ENCODE assay signal across 1 cellular context in the genomic region with DNA sequence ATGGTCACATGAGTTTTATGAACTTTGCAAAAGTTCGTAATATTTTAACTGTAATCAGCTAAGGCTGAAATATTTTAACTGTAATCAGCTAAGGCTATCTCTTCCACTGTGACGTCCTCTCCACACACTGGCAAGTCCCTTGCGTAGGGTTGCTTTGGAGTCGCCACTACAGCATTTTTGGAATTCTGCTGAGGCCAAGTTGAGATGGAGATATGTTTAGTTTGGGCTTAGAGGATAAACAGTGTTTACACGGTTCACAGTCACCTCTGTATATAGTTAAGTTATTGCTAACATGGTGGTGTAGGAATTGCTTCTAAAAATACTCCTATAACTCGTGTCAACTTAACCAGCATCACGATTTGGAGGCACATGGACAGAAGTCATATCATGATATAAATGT.
TF ChIP-seq lines count a peak whose summit lies in the region.

No MANE protein-coding gene starts in this region.

TF ChIP-seq in GM23338, 12 proteins besides CTCF, POLR2A, EP300 and RAD21 (continued from another document):
- TF ChIP-seq, protein P1, sequence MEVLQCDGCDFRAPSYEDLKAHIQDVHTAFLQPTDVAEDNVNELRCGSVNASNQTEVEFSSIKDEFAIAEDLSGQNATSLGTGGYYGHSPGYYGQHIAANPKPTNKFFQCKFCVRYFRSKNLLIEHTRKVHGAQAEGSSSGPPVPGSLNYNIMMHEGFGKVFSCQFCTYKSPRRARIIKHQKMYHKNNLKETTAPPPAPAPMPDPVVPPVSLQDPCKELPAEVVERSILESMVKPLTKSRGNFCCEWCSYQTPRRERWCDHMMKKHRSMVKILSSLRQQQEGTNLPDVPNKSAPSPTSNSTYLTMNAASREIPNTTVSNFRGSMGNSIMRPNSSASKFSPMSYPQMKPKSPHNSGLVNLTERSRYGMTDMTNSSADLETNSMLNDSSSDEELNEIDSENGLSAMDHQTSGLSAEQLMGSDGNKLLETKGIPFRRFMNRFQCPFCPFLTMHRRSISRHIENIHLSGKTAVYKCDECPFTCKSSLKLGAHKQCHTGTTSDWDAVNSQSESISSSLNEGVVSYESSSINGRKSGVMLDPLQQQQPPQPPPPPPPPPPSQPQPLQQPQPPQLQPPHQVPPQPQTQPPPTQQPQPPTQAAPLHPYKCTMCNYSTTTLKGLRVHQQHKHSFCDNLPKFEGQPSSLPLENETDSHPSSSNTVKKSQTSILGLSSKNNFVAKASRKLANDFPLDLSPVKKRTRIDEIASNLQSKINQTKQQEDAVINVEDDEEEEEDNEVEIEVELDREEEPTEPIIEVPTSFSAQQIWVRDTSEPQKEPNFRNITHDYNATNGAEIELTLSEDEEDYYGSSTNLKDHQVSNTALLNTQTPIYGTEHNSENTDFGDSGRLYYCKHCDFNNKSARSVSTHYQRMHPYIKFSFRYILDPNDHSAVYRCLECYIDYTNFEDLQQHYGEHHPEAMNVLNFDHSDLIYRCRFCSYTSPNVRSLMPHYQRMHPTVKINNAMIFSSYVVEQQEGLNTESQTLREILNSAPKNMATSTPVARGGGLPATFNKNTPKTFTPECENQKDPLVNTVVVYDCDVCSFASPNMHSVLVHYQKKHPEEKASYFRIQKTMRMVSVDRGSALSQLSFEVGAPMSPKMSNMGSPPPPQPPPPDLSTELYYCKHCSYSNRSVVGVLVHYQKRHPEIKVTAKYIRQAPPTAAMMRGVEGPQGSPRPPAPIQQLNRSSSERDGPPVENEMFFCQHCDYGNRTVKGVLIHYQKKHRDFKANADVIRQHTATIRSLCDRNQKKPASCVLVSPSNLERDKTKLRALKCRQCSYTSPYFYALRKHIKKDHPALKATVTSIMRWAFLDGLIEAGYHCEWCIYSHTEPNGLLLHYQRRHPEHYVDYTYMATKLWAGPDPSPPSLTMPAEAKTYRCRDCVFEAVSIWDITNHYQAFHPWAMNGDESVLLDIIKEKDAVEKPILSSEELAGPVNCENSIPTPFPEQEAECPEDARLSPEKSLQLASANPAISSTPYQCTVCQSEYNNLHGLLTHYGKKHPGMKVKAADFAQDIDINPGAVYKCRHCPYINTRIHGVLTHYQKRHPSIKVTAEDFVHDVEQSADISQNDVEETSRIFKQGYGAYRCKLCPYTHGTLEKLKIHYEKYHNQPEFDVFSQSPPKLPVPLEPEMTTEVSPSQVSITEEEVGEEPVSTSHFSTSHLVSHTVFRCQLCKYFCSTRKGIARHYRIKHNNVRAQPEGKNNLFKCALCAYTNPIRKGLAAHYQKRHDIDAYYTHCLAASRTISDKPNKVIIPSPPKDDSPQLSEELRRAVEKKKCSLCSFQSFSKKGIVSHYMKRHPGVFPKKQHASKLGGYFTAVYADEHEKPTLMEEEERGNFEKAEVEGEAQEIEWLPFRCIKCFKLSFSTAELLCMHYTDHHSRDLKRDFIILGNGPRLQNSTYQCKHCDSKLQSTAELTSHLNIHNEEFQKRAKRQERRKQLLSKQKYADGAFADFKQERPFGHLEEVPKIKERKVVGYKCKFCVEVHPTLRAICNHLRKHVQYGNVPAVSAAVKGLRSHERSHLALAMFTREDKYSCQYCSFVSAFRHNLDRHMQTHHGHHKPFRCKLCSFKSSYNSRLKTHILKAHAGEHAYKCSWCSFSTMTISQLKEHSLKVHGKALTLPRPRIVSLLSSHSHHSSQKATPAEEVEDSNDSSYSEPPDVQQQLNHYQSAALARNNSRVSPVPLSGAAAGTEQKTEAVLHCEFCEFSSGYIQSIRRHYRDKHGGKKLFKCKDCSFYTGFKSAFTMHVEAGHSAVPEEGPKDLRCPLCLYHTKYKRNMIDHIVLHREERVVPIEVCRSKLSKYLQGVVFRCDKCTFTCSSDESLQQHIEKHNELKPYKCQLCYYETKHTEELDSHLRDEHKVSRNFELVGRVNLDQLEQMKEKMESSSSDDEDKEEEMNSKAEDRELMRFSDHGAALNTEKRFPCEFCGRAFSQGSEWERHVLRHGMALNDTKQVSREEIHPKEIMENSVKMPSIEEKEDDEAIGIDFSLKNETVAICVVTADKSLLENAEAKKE (CRISPR knock-in tag; IDR thresholded peaks at IDR 0.05): no peak
- no peak for TF ChIP-seq ZNF331 (CRISPR knock-in tag; IDR thresholded peaks at IDR 0.05; ENCODE audit: low read depth)
- TF ChIP-seq, protein P2, sequence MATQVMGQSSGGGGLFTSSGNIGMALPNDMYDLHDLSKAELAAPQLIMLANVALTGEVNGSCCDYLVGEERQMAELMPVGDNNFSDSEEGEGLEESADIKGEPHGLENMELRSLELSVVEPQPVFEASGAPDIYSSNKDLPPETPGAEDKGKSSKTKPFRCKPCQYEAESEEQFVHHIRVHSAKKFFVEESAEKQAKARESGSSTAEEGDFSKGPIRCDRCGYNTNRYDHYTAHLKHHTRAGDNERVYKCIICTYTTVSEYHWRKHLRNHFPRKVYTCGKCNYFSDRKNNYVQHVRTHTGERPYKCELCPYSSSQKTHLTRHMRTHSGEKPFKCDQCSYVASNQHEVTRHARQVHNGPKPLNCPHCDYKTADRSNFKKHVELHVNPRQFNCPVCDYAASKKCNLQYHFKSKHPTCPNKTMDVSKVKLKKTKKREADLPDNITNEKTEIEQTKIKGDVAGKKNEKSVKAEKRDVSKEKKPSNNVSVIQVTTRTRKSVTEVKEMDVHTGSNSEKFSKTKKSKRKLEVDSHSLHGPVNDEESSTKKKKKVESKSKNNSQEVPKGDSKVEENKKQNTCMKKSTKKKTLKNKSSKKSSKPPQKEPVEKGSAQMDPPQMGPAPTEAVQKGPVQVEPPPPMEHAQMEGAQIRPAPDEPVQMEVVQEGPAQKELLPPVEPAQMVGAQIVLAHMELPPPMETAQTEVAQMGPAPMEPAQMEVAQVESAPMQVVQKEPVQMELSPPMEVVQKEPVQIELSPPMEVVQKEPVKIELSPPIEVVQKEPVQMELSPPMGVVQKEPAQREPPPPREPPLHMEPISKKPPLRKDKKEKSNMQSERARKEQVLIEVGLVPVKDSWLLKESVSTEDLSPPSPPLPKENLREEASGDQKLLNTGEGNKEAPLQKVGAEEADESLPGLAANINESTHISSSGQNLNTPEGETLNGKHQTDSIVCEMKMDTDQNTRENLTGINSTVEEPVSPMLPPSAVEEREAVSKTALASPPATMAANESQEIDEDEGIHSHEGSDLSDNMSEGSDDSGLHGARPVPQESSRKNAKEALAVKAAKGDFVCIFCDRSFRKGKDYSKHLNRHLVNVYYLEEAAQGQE (IDR thresholded peaks at IDR 0.05; ENCODE audit: unreplicated experiment): no peak
- TF ChIP-seq NANOG (IDR thresholded peaks at IDR 0.05; ENCODE audit: borderline replicate concordance): no peak
- TF ChIP-seq ZNF114 (CRISPR knock-in tag; IDR thresholded peaks at IDR 0.05): no peak
- no peak for TF ChIP-seq STAT1 (IDR thresholded peaks at IDR 0.05; ENCODE audit: unreplicated experiment)
- no peak for TF ChIP-seq POLR2AphosphoS5 (IDR thresholded peaks at IDR 0.05; ENCODE audit: low read depth)
- no peak for TF ChIP-seq EZH2 (IDR thresholded peaks at IDR 0.05; ENCODE audit: low read depth, unreplicated experiment)
- no peak for TF ChIP-seq JUNB (IDR thresholded peaks at IDR 0.05; ENCODE audit: unreplicated experiment)
- TF ChIP-seq, protein P3, sequence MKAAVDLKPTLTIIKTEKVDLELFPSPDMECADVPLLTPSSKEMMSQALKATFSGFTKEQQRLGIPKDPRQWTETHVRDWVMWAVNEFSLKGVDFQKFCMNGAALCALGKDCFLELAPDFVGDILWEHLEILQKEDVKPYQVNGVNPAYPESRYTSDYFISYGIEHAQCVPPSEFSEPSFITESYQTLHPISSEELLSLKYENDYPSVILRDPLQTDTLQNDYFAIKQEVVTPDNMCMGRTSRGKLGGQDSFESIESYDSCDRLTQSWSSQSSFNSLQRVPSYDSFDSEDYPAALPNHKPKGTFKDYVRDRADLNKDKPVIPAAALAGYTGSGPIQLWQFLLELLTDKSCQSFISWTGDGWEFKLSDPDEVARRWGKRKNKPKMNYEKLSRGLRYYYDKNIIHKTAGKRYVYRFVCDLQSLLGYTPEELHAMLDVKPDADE (IDR thresholded peaks at IDR 0.05): no peak
- TF ChIP-seq CREB1 (CRISPR knock-in tag; IDR thresholded peaks at IDR 0.05; ENCODE audit: low read depth): no peak
TF ChIP-seq in GM23338: peak in this region for 0.
